Comparison of ENCODE assay signal across 11 cellular contexts in the genomic region with DNA sequence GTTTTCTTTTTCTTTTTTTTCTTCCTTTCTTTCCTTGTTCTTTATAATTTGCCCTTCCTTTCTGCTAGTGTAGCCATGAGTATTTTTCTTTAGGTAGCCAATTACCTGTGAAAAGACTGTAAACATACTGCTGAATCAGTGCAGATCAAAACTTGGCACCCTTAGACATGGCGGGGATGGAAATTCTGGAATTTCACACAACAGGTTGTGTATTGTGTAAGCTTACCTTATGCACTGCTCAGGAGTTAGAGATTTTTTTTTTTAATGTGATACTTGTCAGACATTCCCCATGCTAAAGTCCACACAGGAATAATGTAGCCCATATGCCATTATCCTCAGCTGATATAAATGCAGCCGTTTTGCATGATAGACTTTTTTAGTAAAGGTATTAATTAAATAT. TPM values are rescaled to one million over a fixed set of nuclear protein-coding genes. Genes with fewer than 3 reads are reported as not detected.
DNase-seq lines count a peak whose midpoint lies in the region; TF ChIP-seq lines count a peak whose summit lies in the region.
"Had no signal": no experiment of that assay in that cellular context is flagged by ENCODE, and none has a peak within 500 bp of the region (broad histone marks: within the 10 kb centered on the region; RNA-seq: fewer than 3 reads in every experiment).

No MANE protein-coding gene starts in this region.

- H3K27me3 Mint-ChIP-seq in Calu3 (ENCODE audit: unreplicated experiment) = no peaks in the 10 kb centered on the region
- no peaks in the 10 kb centered on the region for H3K27me3 Mint-ChIP-seq in dendritic cell treated with granulocyte-macrophage colony-stimulating factor and Interleukin-4, amounts not matched to agents 40 ng/mL and 50 ng/mL, for 4 days
- no peaks in the 10 kb centered on the region for H3K27me3 Mint-ChIP-seq in neural crest cell (ENCODE audit: low read depth)

- CTCF ChIA-PET in Calu3 (lab: Charles Lee) = no interaction called here

- H3K79me2 ChIP-seq in KMS-11 (ENCODE audit: insufficient read depth, low read depth) = peaks cover 51% of the 10 kb centered on the region

- no peaks in the 10 kb centered on the region for H4K20me1 ChIP-seq in KMS-11 (ENCODE audit: insufficient read depth)

- H3K27ac ChIP-seq in KMS-11 = no peak overlapping the region

- H3K9me3 Mint-ChIP-seq in Calu3 (ENCODE audit: low read depth, unreplicated experiment) (no peaks in the 10 kb centered on the region), neural crest cell (no peaks in the 10 kb centered on the region)
- no peaks in the 10 kb centered on the region for H3K9me3 Mint-ChIP-seq in dendritic cell treated with granulocyte-macrophage colony-stimulating factor and Interleukin-4, amounts not matched to agents 40 ng/mL and 50 ng/mL, for 4 days

- DNase-seq in Calu3 (no peak), neural crest cell (ENCODE audit: low read depth, low spot score) (no peak), DMS53 treated with DMSO at 0.1 percent for 48 hours (lab: John Stamatoyannopoulos, UW; ENCODE audit: unreplicated experiment) (no peak), NCI-H2029 treated with DMSO at 0.1 percent for 48 hours (lab: John Stamatoyannopoulos, UW) (no peak), ureter (ENCODE audit: low spot score) (no peak), NCI-H2196 treated with DMSO at 0.1 percent for 48 hours (lab: John Stamatoyannopoulos, UW; ENCODE audit: unreplicated experiment) (no peak)
- DNase-seq: esophagus squamous epithelium, Peyer's patch had no signal

- H3K4me2 ChIP-seq in KMS-11 = peak overlapping the region; percentile 74

- H2AFZ ChIP-seq in KMS-11 (ENCODE audit: low read depth) = no peak overlapping the region

- H3K27ac Mint-ChIP-seq in Calu3 (ENCODE audit: unreplicated experiment) = peak overlapping the region; percentile 46
- peak overlapping the region; percentile 95 for H3K27ac Mint-ChIP-seq in dendritic cell treated with granulocyte-macrophage colony-stimulating factor and Interleukin-4, amounts not matched to agents 40 ng/mL and 50 ng/mL, for 4 days
- no peak overlapping the region for H3K27ac Mint-ChIP-seq in neural crest cell (ENCODE audit: unreplicated experiment)

- no peak overlapping the region for H3K9ac ChIP-seq in KMS-11

- H3K4me1 Mint-ChIP-seq in Calu3 (ENCODE audit: low read depth, unreplicated experiment) (peaks cover 22% of the 10 kb centered on the region), neural crest cell (peaks cover 32% of the 10 kb centered on the region)
- peaks cover 42% of the 10 kb centered on the region for H3K4me1 Mint-ChIP-seq in dendritic cell treated with granulocyte-macrophage colony-stimulating factor and Interleukin-4, amounts not matched to agents 40 ng/mL and 50 ng/mL, for 4 days (ENCODE audit: low read depth)

- peak overlapping the region; percentile 98 for H3K4me3 Mint-ChIP-seq in Calu3 (ENCODE audit: low read depth, unreplicated experiment)
- H3K4me3 Mint-ChIP-seq in dendritic cell treated with granulocyte-macrophage colony-stimulating factor and Interleukin-4, amounts not matched to agents 40 ng/mL and 50 ng/mL, for 4 days = peak overlapping the region; percentile 100
- peak overlapping the region; percentile 99 for H3K4me3 Mint-ChIP-seq in neural crest cell

- no peak overlapping the region for H3K4me3 ChIP-seq in KMS-11 (IDR thresholded peaks at IDR 0.05; ENCODE audit: insufficient read depth, low read depth, low read length)

- H3K36me3 ChIP-seq in KMS-11 (ENCODE audit: insufficient read depth) = no peaks in the 10 kb centered on the region

- H3K27me3 ChIP-seq in KMS-11 (ENCODE audit: insufficient read depth, low read depth) = no peaks in the 10 kb centered on the region
- H3K27me3 ChIP-seq: esophagus squamous epithelium, Peyer's patch had no signal

- intact Hi-C loops in Calu3 (cut with micrococcal nuclease; ENCODE audit: unreplicated experiment) = loop anchor here (2.0 kb wide), 1 partner anchor 61 kb away; no protein-coding TSS in a partner anchor
- intact Hi-C loops in dendritic cell treated with granulocyte-macrophage colony-stimulating factor and Interleukin-4, amounts not matched to agents 40 ng/mL and 50 ng/mL, for 4 days (cut with micrococcal nuclease) = no loop called here

- peaks cover 17% of the 10 kb centered on the region for H3K4me1 ChIP-seq in KMS-11 (ENCODE audit: low read depth, poor library complexity, severe bottlenecking)

- TF ChIP-seq CTCF in Calu3 (IDR thresholded peaks at IDR 0.05; ENCODE audit: unreplicated experiment) = no peak
- TF ChIP-seq CTCF in KMS-11 (conservative IDR thresholded peaks at IDR 0.05; ENCODE audit: low read depth, low read length) = no peak
- TF ChIP-seq CTCF in neural crest cell (conservative IDR thresholded peaks at IDR 0.05) = no peak

- peaks cover 32% of the 10 kb centered on the region for H3K36me3 Mint-ChIP-seq in Calu3 (ENCODE audit: insufficient read depth, unreplicated experiment)
- H3K36me3 Mint-ChIP-seq in dendritic cell treated with granulocyte-macrophage colony-stimulating factor and Interleukin-4, amounts not matched to agents 40 ng/mL and 50 ng/mL, for 4 days (ENCODE audit: low read depth) = peaks cover 83% of the 10 kb centered on the region
- no peaks in the 10 kb centered on the region for H3K36me3 Mint-ChIP-seq in neural crest cell (ENCODE audit: low read depth)

- no TSS peak for BruUV-seq in Calu3 (replicated peaks; lab: Mats Ljungman, UMichigan)

RNA-seq across cellular contexts. Expression of gene CEPT1, which starts 1.8 kb away (rescaled TPM):
- 24.7 and 26.8 TPM in 2 replicates for total RNA-seq in Calu3 (2022)
- total RNA-seq in neural crest cell = 24.2 and 27.3 TPM in 2 replicates
- 43.3 TPM for total RNA-seq in ureter

RNA-seq across cellular contexts. Expression of gene DRAM2, which starts 1.9 kb away (rescaled TPM):
- total RNA-seq in Calu3 (2022) = 23.2 and 25.4 TPM in 2 replicates
- total RNA-seq in neural crest cell = 28.2 and 29.4 TPM in 2 replicates
- 52.3 TPM for total RNA-seq in ureter

RNA-seq across cellular contexts. Expression of gene DENND2D, which starts 58.6 kb away (rescaled TPM):
- total RNA-seq in Calu3 (2022) (11.8 and 20.0 TPM in 2 replicates), neural crest cell (not detected in 2 replicates), ureter (134 TPM)
- total RNA-seq: H7 had no signal

Comparison
In these comparisons a context has a peak if more than half of its experiments do, and no peak if none do; other contexts are left out.
1. RNA of gene DENND2D, which starts 58.6 kb away (total RNA-seq): 134 TPM in ureter (single experiment) and 11.8 to 20.0 TPM in Calu3; not detected in neural crest cell; every median in the first group is over 10 times any median in the second.
2. Peak in every context shown above with its lines, with median percentiles within 50 percentile points of each other: H3K4me3 Mint-ChIP-seq.